2 cellular contexts compared by ENCODE assay signal in genomic region chr13:113448545-113448884, GRCh38.
TF ChIP-seq lines count a peak whose summit lies in the region.

No MANE protein-coding gene starts in this region.

TF ChIP-seq in HCT116, 20 proteins besides CTCF, POLR2A, EP300 and RAD21:
- no peak for TF ChIP-seq FOSL1 (IDR thresholded peaks at IDR 0.05; ENCODE audit: low read depth)
- TF ChIP-seq MAX (IDR thresholded peaks at IDR 0.05) = no peak
- TF ChIP-seq EZH2phosphoT487 (IDR thresholded peaks at IDR 0.05; ENCODE audit: borderline replicate concordance) = no peak
- TF ChIP-seq POLR2AphosphoS5 (IDR thresholded peaks at IDR 0.05; ENCODE audit: low read depth, low read length) = no peak
- no peak for TF ChIP-seq CEBPB (IDR thresholded peaks at IDR 0.05; ENCODE audit: low read depth)
- TF ChIP-seq TCF7L2 (IDR thresholded peaks at IDR 0.05; ENCODE audit: borderline replicate concordance, extremely low read depth, insufficient read depth, insufficient read length) = no peak
- no peak for TF ChIP-seq ZNF274 (IDR thresholded peaks at IDR 0.05; ENCODE audit: low read depth, low read length)
- no peak for TF ChIP-seq SIN3A (IDR thresholded peaks at IDR 0.05; ENCODE audit: low read depth)
- TF ChIP-seq ATF3 (IDR thresholded peaks at IDR 0.05) = no peak
- TF ChIP-seq CBX3 (IDR thresholded peaks at IDR 0.05; ENCODE audit: low read depth) = no peak

TF ChIP-seq in HepG2, 621 proteins besides CTCF, POLR2A, EP300 and RAD21 (continues in another document):
- TF ChIP-seq TBP (CRISPR knock-in tag; IDR thresholded peaks at IDR 0.05) (no peak), SNAPC2 (CRISPR knock-in tag; IDR thresholded peaks at IDR 0.05) (no peak), MXD1 (CRISPR knock-in tag; IDR thresholded peaks at IDR 0.05) (0 out of 2 replicates have a peak, but pooled peaks have one; percentile 5), ZNF264 (CRISPR knock-in tag; IDR thresholded peaks at IDR 0.05) (no peak), ZC3H13 (CRISPR knock-in tag; IDR thresholded peaks at IDR 0.05) (no peak), ZMYM2 (CRISPR knock-in tag; IDR thresholded peaks at IDR 0.05) (no peak), U2AF1 (optimal IDR thresholded peaks at IDR 0.05; ENCODE audit: low read depth, low read length) (no peak), REST (IDR thresholded peaks at IDR 0.05; ENCODE audit: borderline replicate concordance in 1 of 2, low read depth in 1 of 2, low read length in 2 of 2) (no peak), MLXIP (CRISPR knock-in tag; IDR thresholded peaks at IDR 0.05; ENCODE audit: borderline replicate concordance) (no peak), ZNF629 (CRISPR knock-in tag; conservative IDR thresholded peaks at IDR 0.05) (no peak), HMGXB3 (CRISPR knock-in tag; IDR thresholded peaks at IDR 0.05; ENCODE audit: borderline replicate concordance) (no peak), PRDM4 (CRISPR knock-in tag; IDR thresholded peaks at IDR 0.05; ENCODE audit: borderline replicate concordance) (no peak), NAIF1 (CRISPR knock-in tag; IDR thresholded peaks at IDR 0.05; ENCODE audit: borderline replicate concordance) (no peak), ATF7-NPFF (CRISPR knock-in tag; IDR thresholded peaks at IDR 0.05; ENCODE audit: low read depth) (no peak), KDM5A (IDR thresholded peaks at IDR 0.05; ENCODE audit: borderline replicate concordance, low read length) (no peak), IKZF4 (CRISPR knock-in tag; IDR thresholded peaks at IDR 0.05; ENCODE audit: borderline replicate concordance, low read depth, not compliant biosample characterization) (peak; percentile 95), SP2 (CRISPR knock-in tag; IDR thresholded peaks at IDR 0.05) (no peak), AKNA (CRISPR knock-in tag; IDR thresholded peaks at IDR 0.05; ENCODE audit: borderline replicate concordance) (no peak), ZNF124 (CRISPR knock-in tag; IDR thresholded peaks at IDR 0.05) (no peak), MAFF (IDR thresholded peaks at IDR 0.05; ENCODE audit: low read depth, low read length) (no peak), ELF3 (CRISPR knock-in tag; IDR thresholded peaks at IDR 0.05) (no peak), MIER3 (CRISPR knock-in tag; IDR thresholded peaks at IDR 0.05; ENCODE audit: borderline replicate concordance) (no peak), SMAD3 (CRISPR knock-in tag; IDR thresholded peaks at IDR 0.05) (no peak), HES4 (CRISPR knock-in tag; IDR thresholded peaks at IDR 0.05; ENCODE audit: borderline replicate concordance) (no peak), ZNF430 (CRISPR knock-in tag; IDR thresholded peaks at IDR 0.05) (no peak), HDAC1 (CRISPR knock-in tag; IDR thresholded peaks at IDR 0.05) (no peak), ZNF337 (CRISPR knock-in tag; IDR thresholded peaks at IDR 0.05; ENCODE audit: borderline replicate concordance, low read depth) (no peak), MXD4 (CRISPR knock-in tag; IDR thresholded peaks at IDR 0.05) (0 out of 2 replicates have a peak, but pooled peaks have one; percentile 11), ZNF263 (CRISPR knock-in tag; IDR thresholded peaks at IDR 0.05) (no peak), ZNF367 (CRISPR knock-in tag; IDR thresholded peaks at IDR 0.05; ENCODE audit: borderline replicate concordance) (no peak), PRDM15 (CRISPR knock-in tag; IDR thresholded peaks at IDR 0.05) (no peak)
